19 cellular contexts compared by ENCODE assay signal in genomic region chr16:82694239-82694874, GRCh38.
DNase-seq lines count a peak whose midpoint lies in the region; ATAC-seq and TF ChIP-seq lines count a peak whose summit lies in the region.
"Had no signal": no experiment of that assay in that cellular context is flagged by ENCODE, and none has a peak within 500 bp of the region (broad histone marks: within the 10 kb centered on the region; RNA-seq: fewer than 3 reads in every experiment).

No MANE protein-coding gene starts in this region.

- no peak for ATAC-seq in GM18861 (IDR thresholded peaks at IDR 0.05; ENCODE audit: unreplicated experiment)
- ATAC-seq: activated CD8-positive, alpha-beta T cell treated with anti-CD3 and anti-CD28 coated beads, Interleukin-2, amount 10 ng/mL, durations not matched to agents 7 days and 5 days; gastroesophageal sphincter; right lobe of liver had no signal

- no peak overlapping the region for H3K4me3 ChIP-seq in osteoblast (ENCODE audit: insufficient read depth, low read length)
- H3K4me3 ChIP-seq: gastroesophageal sphincter, right lobe of liver, SK-N-MC, upper lobe of left lung had no signal

- DNase-seq in EH (ENCODE audit: low read depth) (peak; percentile 91), RWPE1 (ENCODE audit: low spot score) (peak; percentile 26), epithelial cell of prostate (ENCODE audit: low read depth, low spot score) (no peak), osteoblast (ENCODE audit: insufficient read length, low spot score, missing footprints) (peak; percentile 73), NCI-H1105 treated with DMSO at 0.1 percent for 48 hours (lab: John Stamatoyannopoulos, UW) (no peak), HEK293T (ENCODE audit: extremely low spot score) (no peak)
- DNase-seq in stimulated activated naive CD4-positive, alpha-beta T cell (lab: John Stamatoyannopoulos, UW): no peak
- DNase-seq: activated CD8-positive, alpha-beta T cell treated with anti-CD3 and anti-CD28 coated beads, Interleukin-2, amount 10 ng/mL, durations not matched to agents 7 days and 5 days; amygdala; DND-41; H7; NCI-H1436 treated with DMSO at 0.1 percent for 48 hours; NCI-H446 treated with DMSO at 0.1 percent for 48 hours; right lobe of liver had no signal

- no peaks in the 10 kb centered on the region for H3K9me3 ChIP-seq in osteoblast (ENCODE audit: low read depth, low read length)
- H3K9me3 ChIP-seq: gastroesophageal sphincter, right lobe of liver, upper lobe of left lung had no signal

- peaks cover 4% of the 10 kb centered on the region for H3K79me2 ChIP-seq in osteoblast (ENCODE audit: insufficient read depth, low read length)

- CTCF ChIA-PET in RWPE1 (lab: Yijun Ruan, JAX) (no interaction called here), HEK293T (lab: Yijun Ruan, JAX) (no interaction called here)

- H3K27ac ChIP-seq in RWPE1 (no peak overlapping the region), epithelial cell of prostate (peak overlapping the region; percentile 42), osteoblast (ENCODE audit: low read depth, low read length) (peak overlapping the region; percentile 26)
- H3K27ac ChIP-seq: C4-2B, gastroesophageal sphincter, right lobe of liver, SK-N-MC, upper lobe of left lung had no signal

- no peaks in the 10 kb centered on the region for H3K27me3 ChIP-seq in osteoblast (ENCODE audit: insufficient read depth, low read length)
- H3K27me3 ChIP-seq: gastroesophageal sphincter, right lobe of liver, upper lobe of left lung had no signal

- peak overlapping the region; percentile 12 for H3K4me2 ChIP-seq in osteoblast (ENCODE audit: insufficient read depth, low read length)

- no peak overlapping the region for H2AFZ ChIP-seq in osteoblast (ENCODE audit: low read length)

- POLR2A ChIA-PET in RWPE1 (lab: Yijun Ruan, JAX; ENCODE audit: low non-redundant PET): no interaction called here
- POLR2A ChIA-PET in HEK293T (lab: Yijun Ruan, JAX): no interaction called here

- H3K4me1 ChIP-seq in osteoblast (ENCODE audit: insufficient read depth, low read length): peaks cover 25% of the 10 kb centered on the region
- H3K4me1 ChIP-seq: right lobe of liver had no signal

- TF ChIP-seq CTCF in RWPE1 (conservative IDR thresholded peaks at IDR 0.05; ENCODE audit: low read depth) (no peak), osteoblast (IDR thresholded peaks at IDR 0.05; ENCODE audit: extremely low read depth, low read depth, low read length) (no peak)

- H4K20me1 ChIP-seq in osteoblast (ENCODE audit: insufficient read depth, low read length): no peaks in the 10 kb centered on the region

- H3K36me3 ChIP-seq in osteoblast (ENCODE audit: insufficient read depth, low read length): no peaks in the 10 kb centered on the region
- H3K36me3 ChIP-seq: gastroesophageal sphincter, right lobe of liver, upper lobe of left lung had no signal

TF ChIP-seq in HEK293T, 16 proteins besides CTCF, POLR2A, EP300 and RAD21:
- no peak for TF ChIP-seq LEF1 (IDR thresholded peaks at IDR 0.05; ENCODE audit: borderline replicate concordance)
- TF ChIP-seq FOXA1 (IDR thresholded peaks at IDR 0.05): no peak
- no peak for TF ChIP-seq ARNT (IDR thresholded peaks at IDR 0.05)
- no peak for TF ChIP-seq SUZ12 (IDR thresholded peaks at IDR 0.05)
- no peak for TF ChIP-seq HDGF (IDR thresholded peaks at IDR 0.05; ENCODE audit: borderline replicate concordance)
- no peak for TF ChIP-seq CTBP1 (IDR thresholded peaks at IDR 0.05; ENCODE audit: borderline replicate concordance)
- no peak for TF ChIP-seq TARDBP (IDR thresholded peaks at IDR 0.05)
- TF ChIP-seq, protein P1, sequence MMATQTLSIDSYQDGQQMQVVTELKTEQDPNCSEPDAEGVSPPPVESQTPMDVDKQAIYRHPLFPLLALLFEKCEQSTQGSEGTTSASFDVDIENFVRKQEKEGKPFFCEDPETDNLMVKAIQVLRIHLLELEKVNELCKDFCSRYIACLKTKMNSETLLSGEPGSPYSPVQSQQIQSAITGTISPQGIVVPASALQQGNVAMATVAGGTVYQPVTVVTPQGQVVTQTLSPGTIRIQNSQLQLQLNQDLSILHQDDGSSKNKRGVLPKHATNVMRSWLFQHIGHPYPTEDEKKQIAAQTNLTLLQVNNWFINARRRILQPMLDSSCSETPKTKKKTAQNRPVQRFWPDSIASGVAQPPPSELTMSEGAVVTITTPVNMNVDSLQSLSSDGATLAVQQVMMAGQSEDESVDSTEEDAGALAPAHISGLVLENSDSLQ (IDR thresholded peaks at IDR 0.05): no peak

Comparison
In these comparisons a context has a peak if more than half of its experiments do, and no peak if none do; other contexts are left out.
1. DNase-seq: peak in EH (single experiment), RWPE1 (single experiment) and osteoblast (single experiment); none in epithelial cell of prostate (single experiment), NCI-H1105 treated with DMSO at 0.1 percent for 48 hours (single experiment), stimulated activated naive CD4-positive, alpha-beta T cell (0 of 6) and HEK293T (single experiment).